In genomic region chr20:61691978-61692377, GRCh38 we compare ENCODE assay signal across 21 cellular contexts.
A peak's percentile ranks its signal among the peaks of the same experiment; 100 is the strongest.
DNase-seq lines count a peak whose midpoint lies in the region; ATAC-seq, FAIRE-seq and TF ChIP-seq lines count a peak whose summit lies in the region.
"Had no signal": no experiment of that assay in that cellular context is flagged by ENCODE, and none has a peak within 500 bp of the region (broad histone marks: within the 10 kb centered on the region; RNA-seq: fewer than 3 reads in every experiment).

No MANE protein-coding gene starts in this region.

- no peak overlapping the region for H3K4ac ChIP-seq in IMR-90 (ENCODE audit: low read depth, low read length)

- no peak overlapping the region for H3K23ac ChIP-seq in IMR-90 (ENCODE audit: low read depth, low read length)

- TF ChIP-seq POLR2A in IMR-90 (IDR thresholded peaks at IDR 0.05; ENCODE audit: low read depth, low read length) = no peak

- H3K27me3 ChIP-seq in IMR-90 (ENCODE audit: control insufficient read depth, insufficient read depth, low read length) = no peaks in the 10 kb centered on the region; the same call in 1 of the 2 replicates

- no peak overlapping the region for H2BK15ac ChIP-seq in IMR-90 (ENCODE audit: low read depth, low read length)

- no peak overlapping the region for H2BK120ac ChIP-seq in IMR-90 (ENCODE audit: low read depth, low read length)

- H2AK9ac ChIP-seq in IMR-90 (replicated peaks; ENCODE audit: low read depth, low read length, poor library complexity) = no peak overlapping the region

- H3K9me1 ChIP-seq in IMR-90 (ENCODE audit: insufficient read depth, low read length) = no peaks in the 10 kb centered on the region

- no peaks in the 10 kb centered on the region for H3K79me1 ChIP-seq in IMR-90 (ENCODE audit: low read depth in 1 of 2, low read length in 2 of 2)

- H4K91ac ChIP-seq in IMR-90 (ENCODE audit: insufficient read depth, low read depth, low read length) = no peak overlapping the region

- H4K5ac ChIP-seq in IMR-90 (ENCODE audit: low read depth, low read length) = no peak overlapping the region

- H3K27ac Mint-ChIP-seq in brain = peak overlapping the region in 3 of 5 experiments; percentile 8 to 29 (median 13)
- H3K27ac Mint-ChIP-seq in activated CD4-positive, alpha-beta T cell treated with anti-CD3 and anti-CD28 coated beads for 36 hours = no peak overlapping the region
- H3K27ac Mint-ChIP-seq: CD4-positive, alpha-beta memory T cell had no signal

- H4K8ac ChIP-seq in IMR-90 (ENCODE audit: low read depth in 2 of 2, low read length in 2 of 2) = no peak overlapping the region

- H3K4me3 ChIP-seq in HEK293 (ENCODE audit: low read depth, low read length) (no peak overlapping the region), IMR-90 (ENCODE audit: insufficient read depth, low read depth, low read length) (no peak overlapping the region)
- H3K4me3 ChIP-seq: A549 had no signal

- CTCF ChIA-PET in HEK293 (lab: Yijun Ruan, JAX) = no interaction called here
- CTCF ChIA-PET in IMR-90 (lab: Yijun Ruan, JAX) = no interaction called here
- CTCF ChIA-PET in activated CD4-positive, alpha-beta T cell treated with anti-CD3 and anti-CD28 coated beads for 36 hours (lab: Charles Lee) = no interaction called here

- no peaks in the 10 kb centered on the region for H3K4me1 ChIP-seq in HEK293 (ENCODE audit: control insufficient read depth, insufficient read depth, low read length)
- no peaks in the 10 kb centered on the region for H3K4me1 ChIP-seq in IMR-90 (ENCODE audit: control insufficient read depth, insufficient read depth, low read length)
- H3K4me1 ChIP-seq: A549 had no signal

- H2BK5ac ChIP-seq in IMR-90 (ENCODE audit: low read depth, low read length, poor library complexity, severe bottlenecking) = peak overlapping the region; percentile 82

- no peak overlapping the region for H3K14ac ChIP-seq in IMR-90 (replicated peaks; ENCODE audit: low read depth, low read length)

- no peak overlapping the region for H2AFZ ChIP-seq in IMR-90 (replicated peaks; ENCODE audit: low read length, poor library complexity)

- TF ChIP-seq CTCF in HEK293 (tag by site-specific recombination; IDR thresholded peaks at IDR 0.05) (no peak), IMR-90 (conservative IDR thresholded peaks at IDR 0.05; ENCODE audit: low read depth, low read length) (no peak), brain (conservative IDR thresholded peaks at IDR 0.05) (no peak)

- intact Hi-C loops in IMR-90 (cut with micrococcal nuclease) = no loop called here
- intact Hi-C loops in activated CD4-positive, alpha-beta T cell treated with anti-CD3 and anti-CD28 coated beads for 36 hours (cut with DNase I, micrococcal nuclease) = no loop called here

- WGBS in IMR-90 (ENCODE audit: extremely low coverage in 2 of 2, insufficient read length in 1 of 2), 2 experiments = 83% methylated on average over 1 of the region's 1 CpG; no CpG with 5 or more reads in 1 of the 2 experiments

- no peak overlapping the region for H3K27ac ChIP-seq in HEK293 (ENCODE audit: extremely low read depth, low read depth, low read length)
- H3K27ac ChIP-seq in IMR-90 (ENCODE audit: insufficient read depth, low read length) = no peak overlapping the region
- H3K27ac ChIP-seq: A549 had no signal

- H2BK20ac ChIP-seq in IMR-90 (ENCODE audit: low read depth, low read length) = no peak overlapping the region

- dilution Hi-C loops in IMR-90 (cut with HindIII; ENCODE audit: low sequenced_read_pairs, unreplicated experiment) = no loop called here

- no peak overlapping the region for H3K4me2 ChIP-seq in IMR-90 (ENCODE audit: low read depth, low read length)
- H3K4me2 ChIP-seq: A549 had no signal

- H3K9me3 ChIP-seq in HEK293 (ENCODE audit: control insufficient read depth, insufficient read depth, low read depth, low read length) = no peaks in the 10 kb centered on the region
- peaks cover 5% of the 10 kb centered on the region; the same call in 1 of the 2 replicates for H3K9me3 ChIP-seq in IMR-90 (ENCODE audit: control insufficient read depth, insufficient read depth, low read length)
- H3K9me3 ChIP-seq: A549 had no signal

- H3K36me3 Mint-ChIP-seq in brain = no peaks in the 10 kb centered on the region
- H3K36me3 Mint-ChIP-seq in activated CD4-positive, alpha-beta T cell treated with anti-CD3 and anti-CD28 coated beads for 36 hours (ENCODE audit: low read depth) = no peaks in the 10 kb centered on the region
- H3K36me3 Mint-ChIP-seq: CD4-positive, alpha-beta memory T cell had no signal

- H3K56ac ChIP-seq in IMR-90 (ENCODE audit: extremely low read depth, insufficient read depth, low read length) = no peak overlapping the region

- in situ Hi-C loops in IMR-90 (cut with MboI; ENCODE audit: low sequenced_read_pairs) = no loop called here

- peaks cover 5% of the 10 kb centered on the region for H3K27me3 Mint-ChIP-seq in brain
- H3K27me3 Mint-ChIP-seq in activated CD4-positive, alpha-beta T cell treated with anti-CD3 and anti-CD28 coated beads for 36 hours = peaks cover 5% of the 10 kb centered on the region

- peaks cover 0 to 4% (median under 1%) of the 10 kb centered on the region in 5 experiments for H3K9me3 Mint-ChIP-seq in brain
- no peaks in the 10 kb centered on the region for H3K9me3 Mint-ChIP-seq in activated CD4-positive, alpha-beta T cell treated with anti-CD3 and anti-CD28 coated beads for 36 hours (ENCODE audit: low read depth)

- H4K20me1 ChIP-seq in IMR-90 (ENCODE audit: insufficient read depth, low read length) = no peaks in the 10 kb centered on the region

- peak; percentile 66 for FAIRE-seq in urothelium cell line (lab: Jason Lieb, UNC)
- FAIRE-seq: A549, G401.6, GM19239 had no signal

- no peak for TF ChIP-seq RAD21 in IMR-90 (IDR thresholded peaks at IDR 0.05; ENCODE audit: low read length)

- H3K4me1 Mint-ChIP-seq in brain = peaks cover 57% of the 10 kb centered on the region
- H3K4me1 Mint-ChIP-seq in activated CD4-positive, alpha-beta T cell treated with anti-CD3 and anti-CD28 coated beads for 36 hours = no peaks in the 10 kb centered on the region
- H3K4me1 Mint-ChIP-seq: CD4-positive, alpha-beta memory T cell had no signal

- H2AK5ac ChIP-seq in IMR-90 (ENCODE audit: low read depth, low read length) = no peak overlapping the region

- no peak for ATAC-seq in IMR-90 (ENCODE audit: low read depth)
- no peak for ATAC-seq in SK-N-SH treated with all-trans-retinoic acid at 6 μM for 48 hours
- no peak for ATAC-seq in activated CD4-positive, alpha-beta T cell treated with anti-CD3 and anti-CD28 coated beads for 36 hours
- ATAC-seq: A549 had no signal

- H3K18ac ChIP-seq in IMR-90 (ENCODE audit: low read depth, low read length) = no peak overlapping the region

- H3K36me3 ChIP-seq in HEK293 (ENCODE audit: control insufficient read depth in 2 of 2, insufficient read depth in 1 of 2, low read length in 2 of 2) = no peaks in the 10 kb centered on the region
- H3K36me3 ChIP-seq in IMR-90 (ENCODE audit: control insufficient read depth, insufficient read depth, low read length) = no peaks in the 10 kb centered on the region

- H3K4me3 Mint-ChIP-seq in brain = no peak overlapping the region
- no peak overlapping the region for H3K4me3 Mint-ChIP-seq in activated CD4-positive, alpha-beta T cell treated with anti-CD3 and anti-CD28 coated beads for 36 hours
- H3K4me3 Mint-ChIP-seq: CD4-positive, alpha-beta memory T cell had no signal

- BruUV-seq in IMR-90 (replicated peaks; lab: Mats Ljungman, UMichigan) = no TSS peak

- DNase-seq in IMR-90 = no peak
- no peak for DNase-seq in urothelium cell line (ENCODE audit: low spot score)
- DNase-seq in activated CD4-positive, alpha-beta T cell treated with anti-CD3 and anti-CD28 coated beads for 36 hours = no peak
- DNase-seq in NCI-H69 (lab: John Stamatoyannopoulos, UW) = no peak
- DNase-seq: 8988T; ACHN; C1 segment of cervical spinal cord; Calu3; CD4-positive, alpha-beta memory T cell; COR-L47; DMS153; DND-41; GOT3; H7; HCEC 1CT had no signal

- POLR2A ChIA-PET in HEK293 (lab: Yijun Ruan, JAX) = no interaction called here
- POLR2A ChIA-PET in IMR-90 (lab: Charles Lee; ENCODE audit: unreplicated experiment) = no interaction called here
- POLR2A ChIA-PET in activated CD4-positive, alpha-beta T cell treated with anti-CD3 and anti-CD28 coated beads for 36 hours (lab: Charles Lee) = no interaction called here

- no peak overlapping the region for H3K9ac ChIP-seq in IMR-90 (ENCODE audit: low read depth, low read length)

TF ChIP-seq in HEK293, 187 proteins besides CTCF, POLR2A, EP300 and RAD21 (continues in another document):
- TF ChIP-seq, protein P1, sequence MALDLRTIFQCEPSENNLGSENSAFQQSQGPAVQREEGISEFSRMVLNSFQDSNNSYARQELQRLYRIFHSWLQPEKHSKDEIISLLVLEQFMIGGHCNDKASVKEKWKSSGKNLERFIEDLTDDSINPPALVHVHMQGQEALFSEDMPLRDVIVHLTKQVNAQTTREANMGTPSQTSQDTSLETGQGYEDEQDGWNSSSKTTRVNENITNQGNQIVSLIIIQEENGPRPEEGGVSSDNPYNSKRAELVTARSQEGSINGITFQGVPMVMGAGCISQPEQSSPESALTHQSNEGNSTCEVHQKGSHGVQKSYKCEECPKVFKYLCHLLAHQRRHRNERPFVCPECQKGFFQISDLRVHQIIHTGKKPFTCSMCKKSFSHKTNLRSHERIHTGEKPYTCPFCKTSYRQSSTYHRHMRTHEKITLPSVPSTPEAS (tag by site-specific recombination; IDR thresholded peaks at IDR 0.05) = peak; percentile 94

TF ChIP-seq in IMR-90, 13 proteins besides CTCF, POLR2A, EP300 and RAD21 (continues in another document):
- TF ChIP-seq MXI1 (IDR thresholded peaks at IDR 0.05; ENCODE audit: borderline replicate concordance, low read depth, low read length) (no peak), CHD1 (IDR thresholded peaks at IDR 0.05; ENCODE audit: low read depth, low read length) (no peak), SMC3 (IDR thresholded peaks at IDR 0.05; ENCODE audit: low read depth, low read length) (no peak), CEBPB (IDR thresholded peaks at IDR 0.05; ENCODE audit: low read depth, low read length) (no peak), BHLHE40 (IDR thresholded peaks at IDR 0.05; ENCODE audit: low read depth, low read length) (no peak), MAFK (IDR thresholded peaks at IDR 0.05; ENCODE audit: low read depth, low read length) (no peak)

TF ChIP-seq in SK-N-SH treated with all-trans-retinoic acid at 6 μM for 48 hours, 23 proteins besides CTCF, POLR2A, EP300 and RAD21 (continues in another document):
- TF ChIP-seq ZFP30 (CRISPR knock-in tag; IDR thresholded peaks at IDR 0.05) (no peak), ZNF565 (CRISPR knock-in tag; conservative IDR thresholded peaks at IDR 0.05; ENCODE audit: low read depth) (no peak), GLIS3 (CRISPR knock-in tag; IDR thresholded peaks at IDR 0.05) (no peak)
